Comparison of ENCODE assay signal across 8 cellular contexts in genomic region chr17:48593126-48593829, GRCh38.
A peak's percentile ranks its signal among the peaks of the same experiment; 100 is the strongest.
DNase-seq lines count a peak whose midpoint lies in the region; TF ChIP-seq lines count a peak whose summit lies in the region.

Gene HOXB5, minus strand, starts transcription at chr17:48593779. Its CDS starts 97 bp downstream, at chr17:48593682.

- H3K27ac ChIP-seq in coronary artery, result peak within 1 kb of the TSS in 1 of 2 donors; percentile 41

- peaks cover 90% of the 10 kb centered on the region for H3K27me3 Mint-ChIP-seq in nephron (ENCODE audit: low read depth)

- peaks cover 81% of the 10 kb centered on the region for H3K4me1 Mint-ChIP-seq in nephron

- peaks cover 67% of the 10 kb centered on the region for H3K36me3 Mint-ChIP-seq in nephron (ENCODE audit: low read depth)

- DNase-seq in DMS79 (lab: John Stamatoyannopoulos, UW), result peak; percentile 51
- peak; percentile 64 for DNase-seq in NCI-H146 treated with DMSO at 0.1 percent for 48 hours (lab: John Stamatoyannopoulos, UW; ENCODE audit: unreplicated experiment)
- no peak for DNase-seq in coronary artery (ENCODE audit: low spot score)
- no peak for DNase-seq in COR-L47 (lab: John Stamatoyannopoulos, UW)
- no peak for DNase-seq in GDM1 (lab: John Stamatoyannopoulos, UW)
- DNase-seq in superior temporal gyrus (ENCODE audit: extremely low spot score), result no peak
- DNase-seq in GM10266 (ENCODE audit: extremely low spot score), result no peak

- no peaks in the 10 kb centered on the region for H3K9me3 Mint-ChIP-seq in nephron

- TF ChIP-seq CTCF in coronary artery (IDR thresholded peaks at IDR 0.05) (no peak), nephron (IDR thresholded peaks at IDR 0.05; ENCODE audit: unreplicated experiment in 3 of 3) (no peak), GM10266 (IDR thresholded peaks at IDR 0.05; ENCODE audit: control insufficient read depth, insufficient read depth, low read depth, missing control alignments) (no peak)

- H3K4me3 ChIP-seq in coronary artery, result peak within 1 kb of the TSS; percentile 60

- peak within 1 kb of the TSS in 1 of 3 experiments; percentile 92 for H3K27ac Mint-ChIP-seq in nephron

- H3K4me3 Mint-ChIP-seq in nephron, result peak within 1 kb of the TSS; percentile 91 to 98 (median 94)

Comparison
In these comparisons a context has a peak if more than half of its experiments do, and no peak if none do; other contexts are left out.
1. DNase-seq: peak in DMS79 (single experiment) and NCI-H146 treated with DMSO at 0.1 percent for 48 hours (single experiment); none in coronary artery (single experiment), COR-L47 (single experiment), GDM1 (single experiment), superior temporal gyrus (single experiment) and GM10266 (single experiment).